Comparison of ENCODE assay signal across 1 cellular context in the genomic region with DNA sequence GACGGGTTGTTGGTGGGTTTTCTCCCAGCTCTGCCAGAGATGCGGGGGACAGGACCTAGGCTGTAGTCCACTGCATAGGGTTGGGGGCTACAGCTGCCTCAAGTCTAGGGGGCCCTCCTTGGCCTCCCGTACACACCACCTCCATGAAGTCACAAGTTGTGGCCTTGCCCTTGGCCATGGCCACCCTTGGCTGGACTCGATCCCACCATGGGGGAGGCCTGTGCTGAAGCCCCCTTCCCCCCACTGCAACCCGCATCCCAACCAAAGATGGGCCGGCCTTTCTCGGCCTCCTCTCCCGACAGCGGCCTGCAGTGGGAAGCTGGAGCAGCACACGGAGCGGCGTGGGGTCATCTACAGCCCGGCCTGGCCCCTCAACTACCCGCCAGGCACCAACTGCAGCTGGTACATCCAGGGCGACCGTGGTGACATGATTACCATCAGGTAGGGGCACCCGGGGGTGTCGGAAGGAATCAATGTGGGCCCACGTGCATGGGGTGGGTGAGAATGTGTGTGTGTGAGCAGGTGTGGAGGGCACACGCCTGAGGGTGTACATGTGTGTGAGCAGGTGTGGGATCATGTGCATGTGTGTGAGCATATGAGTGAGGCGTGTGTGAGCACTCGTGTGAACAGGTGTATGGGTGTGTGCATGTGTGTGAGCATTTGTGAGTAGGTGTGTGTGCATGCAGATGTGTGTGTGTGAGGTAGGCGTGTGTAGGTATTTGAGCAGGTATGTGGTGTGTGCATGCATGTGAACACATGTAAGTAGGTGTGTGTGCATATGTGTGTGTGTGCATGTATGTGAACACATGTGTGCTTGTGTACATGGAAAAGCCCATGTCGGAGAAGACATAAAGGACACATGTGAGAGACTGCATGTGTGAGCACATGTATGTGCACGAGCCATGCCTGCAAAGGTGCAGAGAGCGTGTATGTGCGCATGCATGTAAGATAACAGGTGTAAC.
TF ChIP-seq lines count a peak whose summit lies in the region.

No MANE protein-coding gene starts in this region.

TF ChIP-seq in HepG2, 621 proteins besides CTCF, POLR2A, EP300 and RAD21:
- TF ChIP-seq, protein P1, sequence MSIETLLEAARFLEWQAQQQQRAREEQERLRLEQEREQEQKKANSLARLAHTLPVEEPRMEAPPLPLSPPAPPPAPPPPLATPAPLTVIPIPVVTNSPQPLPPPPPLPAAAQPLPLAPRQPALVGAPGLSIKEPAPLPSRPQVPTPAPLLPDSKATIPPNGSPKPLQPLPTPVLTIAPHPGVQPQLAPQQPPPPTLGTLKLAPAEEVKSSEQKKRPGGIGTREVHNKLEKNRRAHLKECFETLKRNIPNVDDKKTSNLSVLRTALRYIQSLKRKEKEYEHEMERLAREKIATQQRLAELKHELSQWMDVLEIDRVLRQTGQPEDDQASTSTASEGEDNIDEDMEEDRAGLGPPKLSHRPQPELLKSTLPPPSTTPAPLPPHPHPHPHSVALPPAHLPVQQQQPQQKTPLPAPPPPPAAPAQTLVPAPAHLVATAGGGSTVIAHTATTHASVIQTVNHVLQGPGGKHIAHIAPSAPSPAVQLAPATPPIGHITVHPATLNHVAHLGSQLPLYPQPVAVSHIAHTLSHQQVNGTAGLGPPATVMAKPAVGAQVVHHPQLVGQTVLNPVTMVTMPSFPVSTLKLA (IDR thresholded peaks at IDR 0.05): peak; percentile 93
- TF ChIP-seq RBFOX2 (IDR thresholded peaks at IDR 0.05; ENCODE audit: low read depth, low read length) (0 out of 2 replicates have a peak, but pooled peaks have one; percentile 22), KLF11 (CRISPR knock-in tag; IDR thresholded peaks at IDR 0.05) (no peak), ZC3H4 (CRISPR knock-in tag; IDR thresholded peaks at IDR 0.05; ENCODE audit: borderline replicate concordance) (no peak), ZMYM2 (CRISPR knock-in tag; IDR thresholded peaks at IDR 0.05) (no peak)
